ENCODE assay signal across 23 cellular contexts in genomic region chr5:106185661-106186081, GRCh38.
DNase-seq lines count a peak whose midpoint lies in the region; ATAC-seq and TF ChIP-seq lines count a peak whose summit lies in the region.
"Had no signal": no experiment of that assay in that cellular context is flagged by ENCODE, and none has a peak within 500 bp of the region (broad histone marks: within the 10 kb centered on the region; RNA-seq: fewer than 3 reads in every experiment).

No MANE protein-coding gene starts in this region.

- no peak overlapping the region for H3K4me3 ChIP-seq in right lobe of liver
- H3K4me3 ChIP-seq: BLaER1, K562, PC-9 had no signal

- no peaks in the 10 kb centered on the region for H3K27me3 ChIP-seq in right lobe of liver
- H3K27me3 ChIP-seq: BLaER1 had no signal

- no peak for TF ChIP-seq POLR2A in right lobe of liver (IDR thresholded peaks at IDR 0.05)

- intact Hi-C loops in right lobe of liver (cut with DNase I) = no loop called here

- TF ChIP-seq CTCF in right lobe of liver (IDR thresholded peaks at IDR 0.05) (no peak), GM10266 (IDR thresholded peaks at IDR 0.05; ENCODE audit: control insufficient read depth, insufficient read depth, low read depth, missing control alignments) (no peak)

- H3K36me3 ChIP-seq in right lobe of liver = no peaks in the 10 kb centered on the region
- H3K36me3 ChIP-seq: BLaER1 had no signal

- no peak overlapping the region for H3K27ac ChIP-seq in right lobe of liver
- H3K27ac ChIP-seq: BLaER1, PC-9, RWPE1 had no signal

- DNase-seq in right lobe of liver (no peak), GM10266 (ENCODE audit: extremely low spot score) (no peak), OCI-M1 (lab: John Stamatoyannopoulos, UW) (no peak)
- no peak for DNase-seq in activated naive CD4-positive, alpha-beta T cell treated with Interleukin-2 at 50 U/mL for 16 hours
- DNase-seq: CD4-positive, alpha-beta memory T cell; DMS153; GF-D8; H9; MV-4-11; NCI-H1417; NCI-H187 treated with DMSO at 0.1 percent for 48 hours; NCI-H2227 treated with DMSO at 0.1 percent for 48 hours; NCI-H524; NCI-H82; PC-9; T-helper 1 cell; T-helper 9 cell had no signal

- peak; percentile 52 for ATAC-seq in GM18858 (IDR thresholded peaks at IDR 0.05; ENCODE audit: unreplicated experiment)
- peak; percentile 88 for ATAC-seq in HG02610 (IDR thresholded peaks at IDR 0.05; ENCODE audit: unreplicated experiment)
- ATAC-seq in HG03432 (IDR thresholded peaks at IDR 0.05; ENCODE audit: unreplicated experiment) = peak; percentile 82
- no peak for ATAC-seq in right lobe of liver
- ATAC-seq: K562 had no signal

- H3K4me1 ChIP-seq in right lobe of liver = no peaks in the 10 kb centered on the region
- H3K4me1 ChIP-seq: BLaER1 had no signal

- 61% methylated on average over 3 of the region's 3 CpGs for WGBS in right lobe of liver (ENCODE audit: insufficient coverage, low coverage, low lambda C conversion rate, missing lambda C conversion rate)

- no peaks in the 10 kb centered on the region for H3K9me3 ChIP-seq in right lobe of liver
- H3K9me3 ChIP-seq: BLaER1 had no signal

Comparison
In these comparisons a context has a peak if more than half of its experiments do, and no peak if none do; other contexts are left out.
1. ATAC-seq: peak in GM18858 (single experiment), HG02610 (single experiment) and HG03432 (single experiment); none in right lobe of liver (0 of 4).